ENCODE assay signal across 27 cellular contexts in genomic region chr6:16446241-16446640, GRCh38.
DNase-seq lines count a peak whose midpoint lies in the region; ATAC-seq and FAIRE-seq lines count a peak whose summit lies in the region.
"Had no signal": no experiment of that assay in that cellular context is flagged by ENCODE, and none has a peak within 500 bp of the region (broad histone marks: within the 10 kb centered on the region; RNA-seq: fewer than 3 reads in every experiment).

No MANE protein-coding gene starts in this region.

- FAIRE-seq in GM18507 (lab: Jason Lieb, UNC): peak; percentile 51
- FAIRE-seq: D721Med, endometrium had no signal

- DNase-seq in AG20443 (ENCODE audit: low spot score): peak; percentile 16
- no peak for DNase-seq in GM18507 (ENCODE audit: extremely low spot score, insufficient read length, low read depth)
- DNase-seq in RPMI7951 (ENCODE audit: low read depth): peak; percentile 29
- peak; percentile 34 for DNase-seq in myocyte (ENCODE audit: low read depth)
- DNase-seq in sciatic nerve (ENCODE audit: low spot score): no peak
- no peak for DNase-seq in COLO668 (lab: John Stamatoyannopoulos, UW; ENCODE audit: unreplicated experiment)
- DNase-seq in OCI-M2 (lab: John Stamatoyannopoulos, UW; ENCODE audit: unreplicated experiment): no peak
- DNase-seq: ACHN; activated CD4-positive, alpha-beta T cell treated with anti-CD3 and anti-CD28 coated beads for 4 hours; activated gamma-delta T cell; activated naive CD8-positive, alpha-beta T cell treated with anti-CD3 and anti-CD28 coated beads, Interleukin-2, amount 50 U/mL, for 24 hours; activated T-cell treated with anti-CD3 and anti-CD28 coated beads, Interleukin-2, amount 50 U/mL, for 1 hour; body of pancreas; cerebellar nuclear complex; H7; hippocampal formation; immature natural killer cell; KG1; mesendoderm; NCI-H1436; NCI-H2081 treated with DMSO at 0.1 percent for 48 hours; NCI-H748 treated with DMSO at 0.1 percent for 48 hours; stimulated activated naive CD8-positive, alpha-beta T cell treated with anti-CD3 and anti-CD28 coated beads, Interleukin-15, Interleukin-2, amounts not matched to agents 100 U/mL and 50 U/mL, for 24 hours; thyroid gland had no signal

- ATAC-seq in sciatic nerve: no peak
- ATAC-seq: activated naive CD8-positive, alpha-beta T cell treated with anti-CD3 and anti-CD28 coated beads, Interleukin-2, amount 50 U/mL, for 24 hours; body of pancreas; left lobe of liver; stimulated activated naive CD8-positive, alpha-beta T cell treated with anti-CD3 and anti-CD28 coated beads, Interleukin-15, Interleukin-2, amounts not matched to agents 100 U/mL and 50 U/mL, for 24 hours had no signal

- intact Hi-C loops in sciatic nerve (cut with DNase I): no loop called here

Comparison
In these comparisons a context has a peak if more than half of its experiments do, and no peak if none do; other contexts are left out.
1. DNase-seq: peak in AG20443 (single experiment), RPMI7951 (single experiment) and myocyte (single experiment); none in GM18507 (single experiment), sciatic nerve (single experiment), COLO668 (single experiment) and OCI-M2 (single experiment).